Comparison of ENCODE assay signal across 8 cellular contexts in the genomic region with DNA sequence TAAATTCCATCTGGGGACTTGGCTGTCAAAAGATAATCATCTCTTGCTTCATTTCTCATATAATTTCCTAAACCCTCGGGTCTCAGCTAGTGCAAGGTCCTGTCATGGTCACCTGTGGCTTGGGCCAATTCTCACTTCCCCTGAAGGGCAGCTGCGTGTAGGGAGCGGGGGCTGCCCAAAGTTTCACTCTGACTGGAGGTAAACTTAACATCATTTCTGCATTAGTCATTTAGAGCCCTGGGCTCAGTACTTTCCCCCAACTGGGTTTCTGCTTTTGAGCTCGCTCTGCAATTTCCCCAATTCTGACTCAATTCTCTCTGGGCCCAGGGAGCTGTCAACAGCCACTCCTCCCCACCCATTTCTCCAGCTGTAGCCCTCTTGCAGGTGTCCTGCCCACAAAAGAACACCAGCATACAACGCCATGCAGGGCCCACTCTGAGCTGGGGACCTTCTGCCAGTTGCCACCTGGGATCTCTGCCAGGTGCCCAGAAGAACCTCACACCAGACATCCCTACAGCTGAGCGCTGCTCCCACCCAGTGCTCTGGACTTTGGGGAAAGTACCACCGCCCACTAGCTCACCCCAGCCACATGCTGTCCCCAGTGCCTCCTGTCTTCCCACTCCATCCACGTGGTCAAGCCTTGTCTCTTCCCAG. TPM values are rescaled to one million over a fixed set of nuclear protein-coding genes. Genes with fewer than 3 reads are reported as not detected.
DNase-seq lines count a peak whose midpoint lies in the region; ATAC-seq and TF ChIP-seq lines count a peak whose summit lies in the region.

No MANE protein-coding gene starts in this region.

- no peaks in the 10 kb centered on the region for H3K27me3 ChIP-seq in DND-41 (ENCODE audit: insufficient read depth, low read length, poor library complexity)
- no peaks in the 10 kb centered on the region for H3K27me3 ChIP-seq in colonic mucosa
- H3K27me3 ChIP-seq in osteoblast (ENCODE audit: insufficient read depth, low read length) = no peaks in the 10 kb centered on the region
- H3K27me3 ChIP-seq in aorta (ENCODE audit: control insufficient read depth in 1 of 2, insufficient read depth in 2 of 2, low read length in 1 of 2) = no peaks in the 10 kb centered on the region

- peaks cover 76% of the 10 kb centered on the region for H3K4me1 ChIP-seq in DND-41 (ENCODE audit: insufficient read depth, low read length)
- peaks cover 8% of the 10 kb centered on the region for H3K4me1 ChIP-seq in colonic mucosa
- peaks cover 38% of the 10 kb centered on the region for H3K4me1 ChIP-seq in osteoblast (ENCODE audit: insufficient read depth, low read length)
- H3K4me1 ChIP-seq in aorta (ENCODE audit: control insufficient read depth in 1 of 2, insufficient read depth in 2 of 2, low read length in 2 of 2) = no peaks in the 10 kb centered on the region

- peak overlapping the region in 1 of 2 experiments; percentile 36; a peak in 1 of 4 replicates for H3K4me3 ChIP-seq in DND-41 (ENCODE audit: low read depth in 1 of 2, low read length in 2 of 2)
- no peak overlapping the region for H3K4me3 ChIP-seq in colonic mucosa
- H3K4me3 ChIP-seq in osteoblast (ENCODE audit: insufficient read depth, low read length) = no peak overlapping the region
- H3K4me3 ChIP-seq in aorta (ENCODE audit: low read length in 2 of 2) = no peak overlapping the region

- 77 to 79% methylated on average over 8 of the region's 8 CpGs for WGBS in aorta, 2 donors

- H3K36me3 ChIP-seq in DND-41 (ENCODE audit: insufficient read depth, low read length) (no peaks in the 10 kb centered on the region), colonic mucosa (no peaks in the 10 kb centered on the region), osteoblast (ENCODE audit: insufficient read depth, low read length) (no peaks in the 10 kb centered on the region), aorta (ENCODE audit: control insufficient read depth in 1 of 2, insufficient read depth in 2 of 2, low read length in 1 of 2) (no peaks in the 10 kb centered on the region)

- DNase-seq in DND-41 (peak; percentile 91), HS-5 (ENCODE audit: low read depth) (peak; percentile 46), colonic mucosa (no peak), osteoblast (ENCODE audit: insufficient read length, low spot score, missing footprints) (no peak), aorta (peak in 1 of 2 donors; percentile 81), DMS53 treated with DMSO at 0.1 percent for 48 hours (lab: John Stamatoyannopoulos, UW; ENCODE audit: unreplicated experiment) (no peak)
- DNase-seq in activated CD4-positive, CD25-positive, alpha-beta regulatory T cell (lab: John Stamatoyannopoulos, UW) = peak; percentile 23 to 48 (median 30)

- no peak for TF ChIP-seq CTCF in DND-41 (IDR thresholded peaks at IDR 0.05; ENCODE audit: borderline replicate concordance, extremely low read depth, low read length, poor library complexity, severe bottlenecking)
- TF ChIP-seq CTCF in colonic mucosa (IDR thresholded peaks at IDR 0.05) = no peak
- TF ChIP-seq CTCF in osteoblast (IDR thresholded peaks at IDR 0.05; ENCODE audit: extremely low read depth, low read depth, low read length) = no peak

- H3K9me3 ChIP-seq in DND-41 (ENCODE audit: insufficient read depth, low read length, severe bottlenecking) (no peaks in the 10 kb centered on the region), colonic mucosa (no peaks in the 10 kb centered on the region), osteoblast (ENCODE audit: low read depth, low read length) (no peaks in the 10 kb centered on the region), aorta (ENCODE audit: control insufficient read depth, low read length) (no peaks in the 10 kb centered on the region)

- ATAC-seq in DND-41 (ENCODE audit: insufficient read depth, low read depth) (peak; percentile 67), GM21447 (IDR thresholded peaks at IDR 0.05; ENCODE audit: unreplicated experiment) (peak; percentile 57), aorta (ENCODE audit: low FRiP score) (peak; percentile 50)

- H3K27ac ChIP-seq in DND-41 (ENCODE audit: low read length) = peak overlapping the region; percentile 99
- H3K27ac ChIP-seq in colonic mucosa = peak overlapping the region; percentile 57
- H3K27ac ChIP-seq in osteoblast (ENCODE audit: low read depth, low read length) = peak overlapping the region; percentile 24
- H3K27ac ChIP-seq in aorta (ENCODE audit: low read depth in 1 of 2, low read length in 2 of 2) = no peak overlapping the region

- intact Hi-C loops in colonic mucosa (cut with DNase I) (no loop called here), aorta (cut with DNase I) (no loop called here)

- H3K79me2 ChIP-seq in DND-41 (ENCODE audit: insufficient read depth, low read length) = peaks cover 78% of the 10 kb centered on the region
- H3K79me2 ChIP-seq in osteoblast (ENCODE audit: insufficient read depth, low read length) = peaks cover 76% of the 10 kb centered on the region

- H2AFZ ChIP-seq in DND-41 (ENCODE audit: low read depth, low read length) (no peak overlapping the region), osteoblast (ENCODE audit: low read length) (no peak overlapping the region)

- H4K20me1 ChIP-seq in DND-41 (ENCODE audit: insufficient read depth, low read length) = peaks cover 83% of the 10 kb centered on the region
- H4K20me1 ChIP-seq in osteoblast (ENCODE audit: insufficient read depth, low read length) = peaks cover 82% of the 10 kb centered on the region

- H3K4me2 ChIP-seq in DND-41 (ENCODE audit: insufficient read depth, low read length) (peak overlapping the region; percentile 62), osteoblast (ENCODE audit: insufficient read depth, low read length) (peak overlapping the region; percentile 39)

- H3K9ac ChIP-seq in DND-41 (ENCODE audit: low read depth, low read length) (peak overlapping the region; percentile 55), colonic mucosa (ENCODE audit: low read depth in 2 of 2, low read length in 2 of 2) (peak overlapping the region in 1 of 2 donors; percentile 21)

RNA-seq across cellular contexts. Expression of gene VOPP1, which starts 37.9 kb away (rescaled TPM):
- total RNA-seq in colonic mucosa = 10 to 100 TPM; 70.3 to 73.4 TPM
- total RNA-seq in osteoblast = 74.6 TPM in 2 replicates
- total RNA-seq in aorta = 10 to 100 TPM; 74.1 to 82.9 TPM
- polyA plus RNA-seq in aorta = 10 to 100 TPM; 36.3 to 62.9 TPM

Comparison
In these comparisons a context has a peak if more than half of its experiments do, and no peak if none do; other contexts are left out.
1. DNase-seq: peak in DND-41 (single experiment), HS-5 (single experiment) and activated CD4-positive, CD25-positive, alpha-beta regulatory T cell (4 of 4); none in colonic mucosa (single experiment), osteoblast (single experiment) and DMS53 treated with DMSO at 0.1 percent for 48 hours (single experiment).
2. H3K27ac ChIP-seq: peak in DND-41 (single experiment), colonic mucosa (single experiment) and osteoblast (single experiment); none in aorta (0 of 2).
3. Peak in every context shown above with its lines, with median percentiles within 50 percentile points of each other: ATAC-seq.